15 cellular contexts compared by ENCODE assay signal in genomic region chr2:174442546-174443510, GRCh38. TPM values are rescaled to one million over a fixed set of nuclear protein-coding genes. Genes with fewer than 3 reads are reported as not detected.
A peak's percentile ranks its signal among the peaks of the same experiment; 100 is the strongest.
DNase-seq lines count a peak whose midpoint lies in the region; FAIRE-seq and TF ChIP-seq lines count a peak whose summit lies in the region.
"Had no signal": no experiment of that assay in that cellular context is flagged by ENCODE, and none has a peak within 500 bp of the region (broad histone marks: within the 10 kb centered on the region; RNA-seq: fewer than 3 reads in every experiment).

No MANE protein-coding gene starts in this region.

- FAIRE-seq in keratinocyte (lab: Jason Lieb, UNC), result peak; percentile 97

- H3K4me1 ChIP-seq in HUES48 (ENCODE audit: control insufficient read depth, insufficient read depth, low read length), result peaks cover 13% of the 10 kb centered on the region
- peaks cover 10% of the 10 kb centered on the region for H3K4me1 ChIP-seq in keratinocyte (ENCODE audit: control insufficient read depth, extremely low read depth, insufficient read depth, low read length)

- H3K36me3 ChIP-seq in HUES48 (ENCODE audit: control insufficient read depth, insufficient read depth, low read length) (no peaks in the 10 kb centered on the region), keratinocyte (ENCODE audit: control insufficient read depth in 2 of 2, extremely low read depth in 1 of 2, insufficient read depth in 2 of 2, low read length in 2 of 2) (no peaks in the 10 kb centered on the region)
- H3K36me3 ChIP-seq: thoracic aorta had no signal

- H3K9me3 ChIP-seq in HUES48 (ENCODE audit: control insufficient read depth, insufficient read depth, low read length) (no peaks in the 10 kb centered on the region), keratinocyte (ENCODE audit: control insufficient read depth, low read depth, low read length) (no peaks in the 10 kb centered on the region)
- H3K9me3 ChIP-seq: thoracic aorta had no signal

- in situ Hi-C loops in astrocyte of the spinal cord (cut with HindIII; ENCODE audit: low sequenced_read_pairs) (no loop called here), GM13977 (cut with MboI; ENCODE audit: low pct_unique_long_range_greater_than_20kb, low sequenced_read_pairs, unreplicated experiment) (no loop called here)

- dilution Hi-C loops in keratinocyte (cut with MboI; ENCODE audit: extremely low pct_ligation_motif_present, low sequenced_read_pairs), result no loop called here

- peak overlapping the region; percentile 80 for H2AFZ ChIP-seq in keratinocyte (ENCODE audit: control insufficient read depth, low read length)

- no peaks in the 10 kb centered on the region for H3K27me3 ChIP-seq in HUES48 (ENCODE audit: control insufficient read depth, insufficient read depth, low read length)
- no peaks in the 10 kb centered on the region for H3K27me3 ChIP-seq in keratinocyte (ENCODE audit: control insufficient read depth, extremely low read depth, insufficient read depth, low read length)

- no peaks in the 10 kb centered on the region for H3K79me2 ChIP-seq in keratinocyte (ENCODE audit: control insufficient read depth, insufficient read depth, low read length)

- H3K9ac ChIP-seq in HUES48 (ENCODE audit: low read depth, low read length) (no peak overlapping the region), keratinocyte (ENCODE audit: control insufficient read depth, extremely low read depth, insufficient read depth, low read length) (no peak overlapping the region)

- TF ChIP-seq CTCF in AG09319 (IDR thresholded peaks at IDR 0.05; ENCODE audit: low read depth, low read length) (no peak), astrocyte of the spinal cord (IDR thresholded peaks at IDR 0.05; ENCODE audit: low read depth, low read length) (no peak), keratinocyte (optimal IDR thresholded peaks at IDR 0.05 in 1 of 3, IDR thresholded peaks at IDR 0.05 in 1 of 3, conservative IDR thresholded peaks at IDR 0.05 in 1 of 3; ENCODE audit: extremely low read depth in 1 of 3, insufficient read depth in 2 of 3, low read length in 3 of 3) (no peak), GM13977 (IDR thresholded peaks at IDR 0.05; ENCODE audit: extremely low read depth, insufficient read depth, missing control alignments) (no peak)

- H3K27ac ChIP-seq in HUES48 (ENCODE audit: low read depth, low read length) (peak overlapping the region; percentile 37), keratinocyte (ENCODE audit: control insufficient read depth, insufficient read depth, low read length) (no peak overlapping the region)
- H3K27ac ChIP-seq: thoracic aorta had no signal

- no peaks in the 10 kb centered on the region for H3K9me1 ChIP-seq in keratinocyte (ENCODE audit: control insufficient read depth, extremely low read depth, insufficient read depth, low read length)

- peak; percentile 34 for DNase-seq in AG09319 (ENCODE audit: extremely low read depth, low read depth)
- peak; percentile 77 for DNase-seq in astrocyte of the spinal cord (ENCODE audit: low read depth, low spot score)
- peak; percentile 4 for DNase-seq in keratinocyte (ENCODE audit: low read depth, low spot score)
- no peak for DNase-seq in NCI-H526 treated with DMSO at 0.1 percent for 48 hours (lab: John Stamatoyannopoulos, UW)
- no peak for DNase-seq in NCI-H1694 treated with DMSO at 0.1 percent for 48 hours (lab: John Stamatoyannopoulos, UW)
- DNase-seq in GM13977 (ENCODE audit: low spot score), result no peak
- DNase-seq in effector CD8-positive, alpha-beta T cell (lab: John Stamatoyannopoulos, UW), result no peak
- DNase-seq: activated B cell treated with CpG ODN at 0.5 μM for 24 hours; activated naive CD4-positive, alpha-beta T cell; COR-L47; head of caudate nucleus; NCI-H774; stimulated activated CD4-positive, alpha-beta T cell treated with anti-CD3 and anti-CD28 coated beads, Interleukin-4, amount 100 ng/mL, for 24 hours had no signal

- H3K4me2 ChIP-seq in keratinocyte (ENCODE audit: control insufficient read depth, extremely low read depth, insufficient read depth, low read depth, low read length), result peak overlapping the region; percentile 60

- no peak overlapping the region for H3K4me3 ChIP-seq in HUES48 (ENCODE audit: low read depth, low read length)
- no peak overlapping the region for H3K4me3 ChIP-seq in astrocyte of the spinal cord (ENCODE audit: low read depth, low read length)
- no peak overlapping the region for H3K4me3 ChIP-seq in keratinocyte (ENCODE audit: control insufficient read depth in 2 of 3, extremely low read depth in 1 of 3, insufficient read depth in 2 of 3, low read depth in 1 of 3, low read length in 3 of 3)
- H3K4me3 ChIP-seq: thoracic aorta had no signal

- H4K20me1 ChIP-seq in keratinocyte (ENCODE audit: control insufficient read depth, extremely low read depth, insufficient read depth, low read length), result no peaks in the 10 kb centered on the region

RNA-seq across cellular contexts. Expression of gene GPR155, which starts 44.0 kb away (rescaled TPM):
- polyA plus RNA-seq in keratinocyte, result 9.7 to 22.0 TPM (median 15.7 TPM) in 3 replicates
- polyA plus RNA-seq in keratinocyte (2011; ENCODE audit: low read depth), result 4.2 TPM
- polyA plus RNA-seq in keratinocyte (2011; cell fraction: cytosol; rRNA removed), result 3.7 and 7.0 TPM in 2 replicates
- 26.6 and 26.9 TPM in 2 replicates for polyA plus RNA-seq in keratinocyte (2011; cell fraction: nucleus; rRNA removed)
- 2.8 and 6.6 TPM in 2 replicates for polyA plus RNA-seq in keratinocyte (2012; ENCODE audit: low replicate concordance)
- polyA minus RNA-seq in keratinocyte, result 16.0 to 26.5 TPM (median 23.1 TPM) in 3 replicates
- polyA minus RNA-seq in keratinocyte (2011; cell fraction: cytosol; rRNA and poly(A)+ RNA removed), result 21.7 TPM
- polyA minus RNA-seq in keratinocyte (2011; cell fraction: nucleus; rRNA and poly(A)+ RNA removed), result 21.0 and 44.7 TPM in 2 replicates

RNA-seq across cellular contexts. Expression of gene SCRN3, which starts 47.3 kb away (rescaled TPM):
- polyA plus RNA-seq in keratinocyte, result 12.8 to 18.6 TPM (median 13.9 TPM) in 3 replicates
- 20.1 TPM for polyA plus RNA-seq in keratinocyte (2011; ENCODE audit: low read depth)
- polyA plus RNA-seq in keratinocyte (2011; cell fraction: cytosol; rRNA removed), result 14.7 and 23.7 TPM in 2 replicates
- 12.7 and 16.9 TPM in 2 replicates for polyA plus RNA-seq in keratinocyte (2011; cell fraction: nucleus; rRNA removed)
- polyA plus RNA-seq in keratinocyte (2012; ENCODE audit: low replicate concordance), result 14.2 and 14.8 TPM in 2 replicates
- polyA minus RNA-seq in keratinocyte, result 1.9 to 8.4 TPM (median 7.0 TPM) in 3 replicates
- 7.3 TPM for polyA minus RNA-seq in keratinocyte (2011; cell fraction: cytosol; rRNA and poly(A)+ RNA removed)
- polyA minus RNA-seq in keratinocyte (2011; cell fraction: nucleus; rRNA and poly(A)+ RNA removed), result 6.2 and 11.9 TPM in 2 replicates

Comparison
In these comparisons a context has a peak if more than half of its experiments do, and no peak if none do; other contexts are left out.
1. DNase-seq: peak in AG09319 (single experiment), astrocyte of the spinal cord (single experiment) and keratinocyte (single experiment); none in NCI-H526 treated with DMSO at 0.1 percent for 48 hours (single experiment), NCI-H1694 treated with DMSO at 0.1 percent for 48 hours (single experiment), GM13977 (single experiment) and effector CD8-positive, alpha-beta T cell (single experiment).